ENCODE assay signal across 1 cellular context in genomic region chr11:75029836-75030631, GRCh38.
TF ChIP-seq lines count a peak whose summit lies in the region.

No MANE protein-coding gene starts in this region.

TF ChIP-seq in GM23338, 12 proteins besides CTCF, POLR2A, EP300 and RAD21 (continued from another document):
- TF ChIP-seq, protein P1, sequence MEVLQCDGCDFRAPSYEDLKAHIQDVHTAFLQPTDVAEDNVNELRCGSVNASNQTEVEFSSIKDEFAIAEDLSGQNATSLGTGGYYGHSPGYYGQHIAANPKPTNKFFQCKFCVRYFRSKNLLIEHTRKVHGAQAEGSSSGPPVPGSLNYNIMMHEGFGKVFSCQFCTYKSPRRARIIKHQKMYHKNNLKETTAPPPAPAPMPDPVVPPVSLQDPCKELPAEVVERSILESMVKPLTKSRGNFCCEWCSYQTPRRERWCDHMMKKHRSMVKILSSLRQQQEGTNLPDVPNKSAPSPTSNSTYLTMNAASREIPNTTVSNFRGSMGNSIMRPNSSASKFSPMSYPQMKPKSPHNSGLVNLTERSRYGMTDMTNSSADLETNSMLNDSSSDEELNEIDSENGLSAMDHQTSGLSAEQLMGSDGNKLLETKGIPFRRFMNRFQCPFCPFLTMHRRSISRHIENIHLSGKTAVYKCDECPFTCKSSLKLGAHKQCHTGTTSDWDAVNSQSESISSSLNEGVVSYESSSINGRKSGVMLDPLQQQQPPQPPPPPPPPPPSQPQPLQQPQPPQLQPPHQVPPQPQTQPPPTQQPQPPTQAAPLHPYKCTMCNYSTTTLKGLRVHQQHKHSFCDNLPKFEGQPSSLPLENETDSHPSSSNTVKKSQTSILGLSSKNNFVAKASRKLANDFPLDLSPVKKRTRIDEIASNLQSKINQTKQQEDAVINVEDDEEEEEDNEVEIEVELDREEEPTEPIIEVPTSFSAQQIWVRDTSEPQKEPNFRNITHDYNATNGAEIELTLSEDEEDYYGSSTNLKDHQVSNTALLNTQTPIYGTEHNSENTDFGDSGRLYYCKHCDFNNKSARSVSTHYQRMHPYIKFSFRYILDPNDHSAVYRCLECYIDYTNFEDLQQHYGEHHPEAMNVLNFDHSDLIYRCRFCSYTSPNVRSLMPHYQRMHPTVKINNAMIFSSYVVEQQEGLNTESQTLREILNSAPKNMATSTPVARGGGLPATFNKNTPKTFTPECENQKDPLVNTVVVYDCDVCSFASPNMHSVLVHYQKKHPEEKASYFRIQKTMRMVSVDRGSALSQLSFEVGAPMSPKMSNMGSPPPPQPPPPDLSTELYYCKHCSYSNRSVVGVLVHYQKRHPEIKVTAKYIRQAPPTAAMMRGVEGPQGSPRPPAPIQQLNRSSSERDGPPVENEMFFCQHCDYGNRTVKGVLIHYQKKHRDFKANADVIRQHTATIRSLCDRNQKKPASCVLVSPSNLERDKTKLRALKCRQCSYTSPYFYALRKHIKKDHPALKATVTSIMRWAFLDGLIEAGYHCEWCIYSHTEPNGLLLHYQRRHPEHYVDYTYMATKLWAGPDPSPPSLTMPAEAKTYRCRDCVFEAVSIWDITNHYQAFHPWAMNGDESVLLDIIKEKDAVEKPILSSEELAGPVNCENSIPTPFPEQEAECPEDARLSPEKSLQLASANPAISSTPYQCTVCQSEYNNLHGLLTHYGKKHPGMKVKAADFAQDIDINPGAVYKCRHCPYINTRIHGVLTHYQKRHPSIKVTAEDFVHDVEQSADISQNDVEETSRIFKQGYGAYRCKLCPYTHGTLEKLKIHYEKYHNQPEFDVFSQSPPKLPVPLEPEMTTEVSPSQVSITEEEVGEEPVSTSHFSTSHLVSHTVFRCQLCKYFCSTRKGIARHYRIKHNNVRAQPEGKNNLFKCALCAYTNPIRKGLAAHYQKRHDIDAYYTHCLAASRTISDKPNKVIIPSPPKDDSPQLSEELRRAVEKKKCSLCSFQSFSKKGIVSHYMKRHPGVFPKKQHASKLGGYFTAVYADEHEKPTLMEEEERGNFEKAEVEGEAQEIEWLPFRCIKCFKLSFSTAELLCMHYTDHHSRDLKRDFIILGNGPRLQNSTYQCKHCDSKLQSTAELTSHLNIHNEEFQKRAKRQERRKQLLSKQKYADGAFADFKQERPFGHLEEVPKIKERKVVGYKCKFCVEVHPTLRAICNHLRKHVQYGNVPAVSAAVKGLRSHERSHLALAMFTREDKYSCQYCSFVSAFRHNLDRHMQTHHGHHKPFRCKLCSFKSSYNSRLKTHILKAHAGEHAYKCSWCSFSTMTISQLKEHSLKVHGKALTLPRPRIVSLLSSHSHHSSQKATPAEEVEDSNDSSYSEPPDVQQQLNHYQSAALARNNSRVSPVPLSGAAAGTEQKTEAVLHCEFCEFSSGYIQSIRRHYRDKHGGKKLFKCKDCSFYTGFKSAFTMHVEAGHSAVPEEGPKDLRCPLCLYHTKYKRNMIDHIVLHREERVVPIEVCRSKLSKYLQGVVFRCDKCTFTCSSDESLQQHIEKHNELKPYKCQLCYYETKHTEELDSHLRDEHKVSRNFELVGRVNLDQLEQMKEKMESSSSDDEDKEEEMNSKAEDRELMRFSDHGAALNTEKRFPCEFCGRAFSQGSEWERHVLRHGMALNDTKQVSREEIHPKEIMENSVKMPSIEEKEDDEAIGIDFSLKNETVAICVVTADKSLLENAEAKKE (CRISPR knock-in tag; IDR thresholded peaks at IDR 0.05): no peak
- no peak for TF ChIP-seq EZH2 (IDR thresholded peaks at IDR 0.05; ENCODE audit: low read depth, unreplicated experiment)
